In genomic region chr11:106482920-106483761, GRCh38 we compare ENCODE assay signal across 12 cellular contexts.
DNase-seq lines count a peak whose midpoint lies in the region; ATAC-seq, FAIRE-seq and TF ChIP-seq lines count a peak whose summit lies in the region.
"Had no signal": no experiment of that assay in that cellular context is flagged by ENCODE, and none has a peak within 500 bp of the region (broad histone marks: within the 10 kb centered on the region; RNA-seq: fewer than 3 reads in every experiment).

No MANE protein-coding gene starts in this region.

- ATAC-seq in pancreas (peak in 2 of 4 donors; percentile 44 to 59), GM18861 (IDR thresholded peaks at IDR 0.05; ENCODE audit: unreplicated experiment) (no peak)

- intact Hi-C loops in pancreas (cut with DNase I) = no loop called here

- no peaks in the 10 kb centered on the region for H3K9me3 ChIP-seq in pancreas
- H3K9me3 ChIP-seq: prostate gland had no signal

- TF ChIP-seq CTCF in pancreas (IDR thresholded peaks at IDR 0.05) = no peak

- peak overlapping the region in 3 of 4 donors; percentile 23 to 51 (median 34) for H3K27ac ChIP-seq in pancreas
- H3K27ac ChIP-seq: prostate gland had no signal

- no peaks in the 10 kb centered on the region for H3K36me3 ChIP-seq in pancreas
- H3K36me3 ChIP-seq: prostate gland had no signal

- DNase-seq in Daoy (ENCODE audit: low read depth) = peak; percentile 83
- DNase-seq in RCC 7860 (ENCODE audit: low spot score) = peak; percentile 29
- peak; percentile 78 for DNase-seq in fibroblast of peridontal ligament (ENCODE audit: extremely low read depth)
- DNase-seq in pancreas = no peak
- DNase-seq in T1000 (lab: John Stamatoyannopoulos, UW) = no peak
- no peak for DNase-seq in erythroblast (lab: John Stamatoyannopoulos, UW)
- no peak for DNase-seq in NCI-H1694 treated with DMSO at 0.1 percent for 48 hours (lab: John Stamatoyannopoulos, UW)
- DNase-seq: activated B cell treated with CpG ODN at 0.5 μM for 24 hours; DMS79; NK-92 treated with Interleukin-12 subunit alpha and Interleukin-12 subunit beta, amount 100 ng/mL, for 24 hours had no signal

- peaks cover 0 to 6% (median 0%) of the 10 kb centered on the region in 3 donors for H3K4me1 ChIP-seq in pancreas
- H3K4me1 ChIP-seq: prostate gland had no signal

- no peak for TF ChIP-seq POLR2A in erythroblast (IDR thresholded peaks at IDR 0.05; ENCODE audit: low read length)

- FAIRE-seq in RCC 7860 (lab: Jason Lieb, UNC) (peak; percentile 67), pancreas (lab: Jason Lieb, UNC) (no peak)

- WGBS in pancreas, 2 donors = 29 to 45% methylated on average over 3 of the region's 3 CpGs

- H3K27me3 ChIP-seq in pancreas = no peaks in the 10 kb centered on the region

- no peak overlapping the region for H3K4me3 ChIP-seq in pancreas
- H3K4me3 ChIP-seq: prostate gland had no signal

Comparison
In these comparisons a context has a peak if more than half of its experiments do, and no peak if none do; other contexts are left out.
1. DNase-seq: peak in Daoy (single experiment), RCC 7860 (single experiment) and fibroblast of peridontal ligament (single experiment); none in pancreas (0 of 6), T1000 (single experiment), erythroblast (0 of 2) and NCI-H1694 treated with DMSO at 0.1 percent for 48 hours (single experiment).